Comparison of ENCODE assay signal across 24 cellular contexts in the genomic region with DNA sequence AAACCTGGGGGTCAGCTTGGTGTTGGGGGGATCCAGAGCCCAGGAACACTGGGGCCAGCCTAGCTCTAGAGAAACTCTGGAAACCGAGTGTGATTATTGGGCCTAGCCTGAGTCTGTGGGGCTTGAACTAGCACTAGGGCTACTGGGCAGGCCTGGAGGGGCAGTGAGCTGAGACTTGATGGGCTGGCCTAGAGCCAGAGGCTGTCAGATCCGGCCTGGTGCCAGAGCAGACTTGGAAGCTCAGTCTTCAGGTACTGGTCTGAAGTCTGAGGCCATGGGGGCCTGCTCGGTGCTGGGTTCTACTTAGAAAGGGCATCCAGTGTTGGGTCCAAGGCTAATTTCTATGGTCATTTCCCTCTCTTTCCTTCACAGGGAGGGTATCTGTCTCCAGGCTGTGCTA. TPM values are rescaled to one million over a fixed set of nuclear protein-coding genes. Genes with fewer than 3 reads are reported as not detected.
DNase-seq lines count a peak whose midpoint lies in the region; ATAC-seq, FAIRE-seq and TF ChIP-seq lines count a peak whose summit lies in the region.
"Had no signal": no experiment of that assay in that cellular context is flagged by ENCODE, and none has a peak within 500 bp of the region (broad histone marks: within the 10 kb centered on the region; RNA-seq: fewer than 3 reads in every experiment).

No MANE protein-coding gene starts in this region.

- WGBS in H1 (ENCODE audit: extremely low coverage in 1 of 2, insufficient coverage in 1 of 2, insufficient read length in 1 of 2, insufficient replicate concordance in 2 of 2, low coverage in 1 of 2, low lambda C conversion rate in 2 of 2, missing lambda C conversion rate in 1 of 2), 2 experiments, result 84% methylated on average over 3 of the region's 3 CpGs; no CpG with 5 or more reads in 1 of the 2 experiments
- no CpG with 5 or more reads among the region's 3 CpGs for WGBS in HepG2 (ENCODE audit: low lambda C conversion rate)

- intact Hi-C loops in HepG2 (cut with micrococcal nuclease; ENCODE audit: unreplicated experiment), result no loop called here

- H3K27ac ChIP-seq in H1 (ENCODE audit: low read depth, low read length), result no peak overlapping the region
- no peak overlapping the region for H3K27ac ChIP-seq in HepG2 (ENCODE audit: extremely low read length, insufficient read depth, low read length)
- no peak overlapping the region for H3K27ac ChIP-seq in RWPE1
- H3K27ac ChIP-seq: GM23248 had no signal

- TF ChIP-seq EP300 in H1 (IDR thresholded peaks at IDR 0.05; ENCODE audit: borderline replicate concordance in 1 of 2, low read depth in 2 of 2, low read length in 2 of 2) (no peak), HepG2 (IDR thresholded peaks at IDR 0.05; ENCODE audit: low read depth in 2 of 2, low read length in 2 of 2) (no peak), HepG2 (CRISPR knock-in tag; IDR thresholded peaks at IDR 0.05; ENCODE audit: borderline replicate concordance) (no peak)

- H2AFZ ChIP-seq in H1 (ENCODE audit: low read length), result no peak overlapping the region
- H2AFZ ChIP-seq in HepG2 (ENCODE audit: low read length), result no peak overlapping the region
- H2AFZ ChIP-seq: GM23248 had no signal

- H2BK15ac ChIP-seq in H1 (ENCODE audit: low read length), result no peak overlapping the region

- TF ChIP-seq POLR2A in H1 (IDR thresholded peaks at IDR 0.05; ENCODE audit: control extremely low read depth in 1 of 2, low read depth in 2 of 2, low read length in 2 of 2) (no peak), HepG2 (IDR thresholded peaks at IDR 0.05; ENCODE audit: insufficient read depth in 1 of 2, low read depth in 2 of 2, low read length in 2 of 2) (no peak)

- H3K4me3 ChIP-seq in H1 (ENCODE audit: extremely low read depth in 1 of 4, insufficient read depth in 2 of 4, low read depth in 3 of 4, low read length in 4 of 4) (no peak overlapping the region), HepG2 (replicated peaks in 1 of 3; ENCODE audit: insufficient read depth in 1 of 3, low read depth in 2 of 3, low read length in 3 of 3) (no peak overlapping the region)
- H3K4me3 ChIP-seq: GM23248 had no signal

- no peaks in the 10 kb centered on the region for H3K36me3 Mint-ChIP-seq in chondrocyte (ENCODE audit: low read depth)
- no peaks in the 10 kb centered on the region for H3K36me3 Mint-ChIP-seq in stimulated activated memory B cell treated with anti-CD40 and anti-IgM and Interleukin-4, amounts not matched to agents 10 μg/mL and 1 μg/mL and 100 μg/mL, for 72 hours
- H3K36me3 Mint-ChIP-seq: CD4-positive, alpha-beta memory T cell had no signal

- H3K23me2 ChIP-seq in H1 (ENCODE audit: low read depth, low read length), result no peaks in the 10 kb centered on the region

- no peak overlapping the region for H3K4me3 Mint-ChIP-seq in chondrocyte (ENCODE audit: unreplicated experiment)
- no peak overlapping the region for H3K4me3 Mint-ChIP-seq in stimulated activated memory B cell treated with anti-CD40 and anti-IgM and Interleukin-4, amounts not matched to agents 10 μg/mL and 1 μg/mL and 100 μg/mL, for 72 hours
- H3K4me3 Mint-ChIP-seq: CD4-positive, alpha-beta memory T cell; H9 had no signal

- no peaks in the 10 kb centered on the region for H3K79me1 ChIP-seq in H1 (ENCODE audit: low read depth, low read length)

- no peak overlapping the region for H2BK12ac ChIP-seq in H1 (ENCODE audit: low read depth, low read length)

- CTCF ChIA-PET in H1 (lab: Charles Lee; ENCODE audit: partially characterized antibody) (interaction anchor here (0.7 to 2.9 kb wide), 2 partner anchors 12 to 16 kb away, joined by 3 to 13 read pairs; no protein-coding TSS in a partner anchor), HepG2 (lab: Yijun Ruan, JAX; ENCODE audit: low intra/inter-chr PET ratio, low total read pairs) (no interaction called here), RWPE1 (lab: Yijun Ruan, JAX) (no interaction called here)

- H3K9me3 ChIP-seq in H1 (ENCODE audit: insufficient read depth in 2 of 2, low read depth in 1 of 2, low read length in 1 of 2) (no peaks in the 10 kb centered on the region), HepG2 (ENCODE audit: low read length) (no peaks in the 10 kb centered on the region)

- H4K5ac ChIP-seq in H1 (ENCODE audit: insufficient read length, low read depth, low read length), result no peak overlapping the region

- no peak overlapping the region for H3K56ac ChIP-seq in H1 (replicated peaks; ENCODE audit: insufficient read length, low read depth, low read length)

- FAIRE-seq in H1 (lab: Jason Lieb, UNC), result no peak
- no peak for FAIRE-seq in HepG2 (lab: Jason Lieb, UNC)
- FAIRE-seq: GM12891 had no signal

- H4K8ac ChIP-seq in H1 (ENCODE audit: extremely low read depth, insufficient read depth, low read length), result 0 out of 2 replicates have a peak overlapping the region, but pooled peaks have one; percentile 68

- no peak overlapping the region for H2AK5ac ChIP-seq in H1 (ENCODE audit: low read depth, low read length)

- H3K36me3 ChIP-seq in H1 (ENCODE audit: control insufficient read depth in 2 of 4, insufficient read depth in 4 of 4, low read length in 3 of 4) (no peaks in the 10 kb centered on the region), HepG2 (replicated peaks in 1 of 2; ENCODE audit: control insufficient read depth in 1 of 2, insufficient read depth in 2 of 2, low read length in 2 of 2) (no peaks in the 10 kb centered on the region)

- no peak overlapping the region for H3K27ac Mint-ChIP-seq in chondrocyte (ENCODE audit: unreplicated experiment)
- H3K27ac Mint-ChIP-seq in stimulated activated memory B cell treated with anti-CD40 and anti-IgM and Interleukin-4, amounts not matched to agents 10 μg/mL and 1 μg/mL and 100 μg/mL, for 72 hours, result no peak overlapping the region
- H3K27ac Mint-ChIP-seq: CD4-positive, alpha-beta memory T cell; H9 had no signal

- peak; percentile 62 for DNase-seq in chondrocyte (ENCODE audit: low spot score)
- DNase-seq in H1 (ENCODE audit: low read depth in 1 of 2, low spot score in 2 of 2), result no peak
- DNase-seq in HepG2 (ENCODE audit: low spot score), result no peak
- DNase-seq in retina, result no peak
- DNase-seq in RWPE1 (ENCODE audit: low spot score), result no peak
- DNase-seq: C1 segment of cervical spinal cord, Calu3, COR-L47, DMS53, DMS79 treated with DMSO at 0.1 percent for 48 hours, GF-D8, GM23248, H9 had no signal

- in situ Hi-C loops in HepG2 (cut with HindIII; ENCODE audit: extremely low pct_ligation_motif_present, low pct_unique_long_range_greater_than_20kb), result no loop called here

- H3K79me2 ChIP-seq in H1 (ENCODE audit: control insufficient read depth in 1 of 2, insufficient read depth in 2 of 2, low read length in 2 of 2), result no peaks in the 10 kb centered on the region
- no peaks in the 10 kb centered on the region for H3K79me2 ChIP-seq in HepG2 (ENCODE audit: insufficient read depth, low read length)

- no peak overlapping the region for H3K14ac ChIP-seq in H1 (ENCODE audit: insufficient read length)

- H3K4me2 ChIP-seq in H1 (ENCODE audit: insufficient read depth in 1 of 2, low read depth in 2 of 2, low read length in 2 of 2), result no peak overlapping the region
- H3K4me2 ChIP-seq in HepG2 (ENCODE audit: low read depth, low read length), result no peak overlapping the region

- H3K4me1 ChIP-seq in H1 (replicated peaks in 1 of 4; ENCODE audit: control insufficient read depth in 3 of 4, insufficient read depth in 4 of 4, low read length in 3 of 4) (no peaks in the 10 kb centered on the region), HepG2 (ENCODE audit: insufficient read depth, low read length) (no peaks in the 10 kb centered on the region)

- H3K27me3 Mint-ChIP-seq in chondrocyte (ENCODE audit: low read depth), result peaks cover 10% of the 10 kb centered on the region
- no peaks in the 10 kb centered on the region for H3K27me3 Mint-ChIP-seq in stimulated activated memory B cell treated with anti-CD40 and anti-IgM and Interleukin-4, amounts not matched to agents 10 μg/mL and 1 μg/mL and 100 μg/mL, for 72 hours
- H3K27me3 Mint-ChIP-seq: CD4-positive, alpha-beta memory T cell had no signal

- H3K27me3 ChIP-seq in H1 (replicated peaks in 1 of 4; ENCODE audit: control insufficient read depth in 3 of 4, extremely low read depth in 1 of 4, insufficient read depth in 3 of 4, low read length in 3 of 4) (no peaks in the 10 kb centered on the region), HepG2 (ENCODE audit: control insufficient read depth in 1 of 2, insufficient read depth in 2 of 2, low read length in 2 of 2) (no peaks in the 10 kb centered on the region)

- H2BK20ac ChIP-seq in H1 (ENCODE audit: low read length), result no peak overlapping the region

- H4K91ac ChIP-seq in H1 (replicated peaks; ENCODE audit: insufficient read length, low read length), result no peak overlapping the region

- H3K23ac ChIP-seq in H1 (ENCODE audit: insufficient read length), result no peak overlapping the region

- BruUV-seq in HepG2 (replicated peaks; lab: Mats Ljungman, UMichigan), result no TSS peak

- no peaks in the 10 kb centered on the region for H3K4me1 Mint-ChIP-seq in chondrocyte (ENCODE audit: low read depth)
- no peaks in the 10 kb centered on the region for H3K4me1 Mint-ChIP-seq in stimulated activated memory B cell treated with anti-CD40 and anti-IgM and Interleukin-4, amounts not matched to agents 10 μg/mL and 1 μg/mL and 100 μg/mL, for 72 hours
- H3K4me1 Mint-ChIP-seq: CD4-positive, alpha-beta memory T cell; H9 had no signal

- TF ChIP-seq RAD21 in H1 (IDR thresholded peaks at IDR 0.05 in 1 of 2, conservative IDR thresholded peaks at IDR 0.05 in 1 of 2; ENCODE audit: low read depth in 2 of 2, low read length in 2 of 2) (no peak), HepG2 (CRISPR knock-in tag; IDR thresholded peaks at IDR 0.05) (no peak)

- no peak for TF ChIP-seq CTCF in chondrocyte (IDR thresholded peaks at IDR 0.05)
- no peak for TF ChIP-seq CTCF in H1 (IDR thresholded peaks at IDR 0.05; ENCODE audit: control extremely low read depth in 1 of 3, insufficient read depth in 1 of 3, low read depth in 1 of 3, low read length in 3 of 3)
- TF ChIP-seq CTCF in HepG2 (CRISPR knock-in tag; IDR thresholded peaks at IDR 0.05), result no peak
- TF ChIP-seq CTCF in RWPE1 (conservative IDR thresholded peaks at IDR 0.05; ENCODE audit: low read depth), result no peak

- H3K18ac ChIP-seq in H1 (ENCODE audit: extremely low read depth, low read length), result no peak overlapping the region

- H3K9ac ChIP-seq in H1 (replicated peaks in 1 of 4; ENCODE audit: extremely low read depth in 1 of 4, low read depth in 3 of 4, low read length in 3 of 4) (no peak overlapping the region), HepG2 (ENCODE audit: insufficient read depth, low read depth, low read length) (no peak overlapping the region)
- H3K9ac ChIP-seq: GM23248 had no signal

- no peaks in the 10 kb centered on the region for H3K9me3 Mint-ChIP-seq in chondrocyte (ENCODE audit: low read depth)
- H3K9me3 Mint-ChIP-seq in stimulated activated memory B cell treated with anti-CD40 and anti-IgM and Interleukin-4, amounts not matched to agents 10 μg/mL and 1 μg/mL and 100 μg/mL, for 72 hours, result peaks cover 3% of the 10 kb centered on the region
- H3K9me3 Mint-ChIP-seq: H9 had no signal

- POLR2A ChIA-PET in H1 (lab: Charles Lee; ENCODE audit: partially characterized antibody), result no interaction called here
- POLR2A ChIA-PET in HepG2 (lab: Yijun Ruan, JAX), result no interaction called here
- POLR2A ChIA-PET in RWPE1 (lab: Yijun Ruan, JAX; ENCODE audit: low non-redundant PET), result no interaction called here

- no peak overlapping the region for H3K4ac ChIP-seq in H1 (replicated peaks; ENCODE audit: insufficient read length, low read depth, low read length)

- H2BK5ac ChIP-seq in H1 (ENCODE audit: low read depth, low read length), result no peak overlapping the region

- no peaks in the 10 kb centered on the region for H4K20me1 ChIP-seq in H1 (replicated peaks in 1 of 2; ENCODE audit: control insufficient read depth in 1 of 2, insufficient read depth in 2 of 2, low read length in 2 of 2)
- H4K20me1 ChIP-seq in HepG2 (ENCODE audit: insufficient read depth, low read length), result no peaks in the 10 kb centered on the region

- H2BK120ac ChIP-seq in H1 (replicated peaks; ENCODE audit: low read depth, low read length), result no peak overlapping the region

- ATAC-seq in HepG2 (no peak; the same call in 1 of the 3 replicates), GM18502 (IDR thresholded peaks at IDR 0.05; ENCODE audit: poor library complexity, unreplicated experiment) (no peak)
- ATAC-seq in stimulated activated memory B cell treated with anti-CD40 and anti-IgM and Interleukin-4, amounts not matched to agents 10 μg/mL and 1 μg/mL and 100 μg/mL, for 72 hours, result peak; percentile 39
- ATAC-seq: HCT116 had no signal

RNA-seq across cellular contexts. Expression of a gene that starts 2.7 kb away (rescaled TPM):
- total RNA-seq in chondrocyte (not detected in 3 replicates), HepG2 (2016; rRNA removed; fragmentation: Illumina TruSeq; extraction: Trizol) (not detected in 2 replicates)
- total RNA-seq in H1 (2021; fragmentation: NEBNext Ultra II Directional; extraction: Animal tissue kit (Norgen Biotek cat#: 25700)), result not detected in 2 replicates
- polyA plus RNA-seq in H1 (2011; rRNA removed) (not detected in 2 replicates), HepG2 (2011; rRNA removed) (not detected in 2 replicates)
- not detected for polyA plus RNA-seq in H1 (2011; cell fraction: cytosol; rRNA removed)
- not detected for polyA plus RNA-seq in H1 (2011; cell fraction: nucleus; rRNA removed)
- polyA plus RNA-seq in H1 (2012, experiment 1 of 2), result not detected in 4 replicates
- polyA plus RNA-seq in H1 (2012, experiment 2 of 2), result not detected
- not detected for polyA plus RNA-seq in H1 (2013, experiment 1 of 2)
- not detected for polyA plus RNA-seq in H1 (2013, experiment 2 of 2)
- not detected in 2 replicates for polyA minus RNA-seq in H1 (2011; rRNA and poly(A)+ RNA removed)
- not detected for polyA minus RNA-seq in H1 (2011; cell fraction: cytosol; rRNA and poly(A)+ RNA removed)
- not detected for polyA minus RNA-seq in H1 (2011; cell fraction: nucleus; rRNA and poly(A)+ RNA removed)
- total RNA-seq in HepG2 (2016; cell fraction: cytosol; rRNA removed; fragmentation: Illumina TruSeq; extraction: Trizol; ENCODE audit: low read depth), result not detected in 2 replicates
- total RNA-seq in HepG2 (2016; cell fraction: insoluble cytoplasmic fraction; rRNA removed; fragmentation: Illumina TruSeq; extraction: Trizol), result not detected in 2 replicates
- not detected in 2 replicates for total RNA-seq in HepG2 (2016; cell fraction: membrane; rRNA removed; fragmentation: Illumina TruSeq; extraction: Trizol)
- total RNA-seq in HepG2 (2016; cell fraction: nucleus; rRNA removed; fragmentation: Illumina TruSeq; extraction: Trizol), result not detected in 2 replicates
- not detected in 2 replicates for polyA plus RNA-seq in HepG2 (2011; cell fraction: cytosol; rRNA removed)
- not detected in 2 replicates for polyA plus RNA-seq in HepG2 (2011; cell fraction: nucleus; rRNA removed)
- polyA plus RNA-seq in HepG2 (2012), result not detected in 2 replicates
- polyA plus RNA-seq in HepG2 (2016; cell fraction: cytosol; fragmentation: Illumina TruSeq; extraction: Trizol; ENCODE audit: low read depth), result not detected in 2 replicates
- not detected in 2 replicates for polyA plus RNA-seq in HepG2 (2016; cell fraction: insoluble cytoplasmic fraction; fragmentation: Illumina TruSeq; extraction: Trizol; ENCODE audit: low read depth)
- polyA plus RNA-seq in HepG2 (2016; cell fraction: membrane; fragmentation: Illumina TruSeq; extraction: Trizol; ENCODE audit: low read depth), result not detected in 2 replicates
- not detected in 2 replicates for polyA plus RNA-seq in HepG2 (2016; cell fraction: nucleus; fragmentation: Illumina TruSeq; extraction: Trizol; ENCODE audit: insufficient read depth, low read depth)
- polyA minus RNA-seq in HepG2 (2011; rRNA and poly(A)+ RNA removed; ENCODE audit: low replicate concordance), result not detected in 2 replicates
- polyA minus RNA-seq in HepG2 (2011; cell fraction: cytosol; rRNA and poly(A)+ RNA removed), result not detected in 2 replicates
- not detected in 2 replicates for polyA minus RNA-seq in HepG2 (2011; cell fraction: nucleus; rRNA and poly(A)+ RNA removed)
- total RNA-seq: A172; A673; Calu3; CD4-positive, alpha-beta memory T cell; Daoy; G401; GM23248; H4; H9 had no signal
- polyA plus RNA-seq: BJ; CD4-positive, alpha-beta memory T cell; GM23248 had no signal

RNA-seq across cellular contexts. Expression of a gene that starts 25.2 kb away (rescaled TPM):
- total RNA-seq in chondrocyte (not detected in 3 replicates), HepG2 (2016; rRNA removed; fragmentation: Illumina TruSeq; extraction: Trizol) (not detected in 2 replicates)
- not detected in 2 replicates for total RNA-seq in H1 (2021; fragmentation: NEBNext Ultra II Directional; extraction: Animal tissue kit (Norgen Biotek cat#: 25700))
- polyA plus RNA-seq in H1 (2011; rRNA removed) (not detected in 2 replicates), HepG2 (2011; rRNA removed) (not detected in 2 replicates)
- polyA plus RNA-seq in H1 (2011; cell fraction: cytosol; rRNA removed), result not detected
- polyA plus RNA-seq in H1 (2011; cell fraction: nucleus; rRNA removed), result not detected
- not detected in 4 replicates for polyA plus RNA-seq in H1 (2012, experiment 1 of 2)
- not detected for polyA plus RNA-seq in H1 (2012, experiment 2 of 2)
- polyA plus RNA-seq in H1 (2013, experiment 1 of 2), result not detected
- not detected for polyA plus RNA-seq in H1 (2013, experiment 2 of 2)
- polyA minus RNA-seq in H1 (2011; rRNA and poly(A)+ RNA removed), result not detected in 2 replicates
- not detected for polyA minus RNA-seq in H1 (2011; cell fraction: cytosol; rRNA and poly(A)+ RNA removed)
- not detected for polyA minus RNA-seq in H1 (2011; cell fraction: nucleus; rRNA and poly(A)+ RNA removed)
- total RNA-seq in HepG2 (2016; cell fraction: cytosol; rRNA removed; fragmentation: Illumina TruSeq; extraction: Trizol; ENCODE audit: low read depth), result not detected in 2 replicates
- total RNA-seq in HepG2 (2016; cell fraction: insoluble cytoplasmic fraction; rRNA removed; fragmentation: Illumina TruSeq; extraction: Trizol), result not detected in 2 replicates
- total RNA-seq in HepG2 (2016; cell fraction: membrane; rRNA removed; fragmentation: Illumina TruSeq; extraction: Trizol), result not detected in 2 replicates
- total RNA-seq in HepG2 (2016; cell fraction: nucleus; rRNA removed; fragmentation: Illumina TruSeq; extraction: Trizol), result not detected in 2 replicates
- polyA plus RNA-seq in HepG2 (2011; cell fraction: cytosol; rRNA removed), result not detected in 2 replicates
- polyA plus RNA-seq in HepG2 (2011; cell fraction: nucleus; rRNA removed), result not detected in 2 replicates
- polyA plus RNA-seq in HepG2 (2012), result not detected in 2 replicates
- polyA plus RNA-seq in HepG2 (2016; cell fraction: cytosol; fragmentation: Illumina TruSeq; extraction: Trizol; ENCODE audit: low read depth), result not detected in 2 replicates
- polyA plus RNA-seq in HepG2 (2016; cell fraction: insoluble cytoplasmic fraction; fragmentation: Illumina TruSeq; extraction: Trizol; ENCODE audit: low read depth), result not detected in 2 replicates
- not detected in 2 replicates for polyA plus RNA-seq in HepG2 (2016; cell fraction: membrane; fragmentation: Illumina TruSeq; extraction: Trizol; ENCODE audit: low read depth)
- polyA plus RNA-seq in HepG2 (2016; cell fraction: nucleus; fragmentation: Illumina TruSeq; extraction: Trizol; ENCODE audit: insufficient read depth, low read depth), result not detected in 2 replicates
- polyA minus RNA-seq in HepG2 (2011; rRNA and poly(A)+ RNA removed; ENCODE audit: low replicate concordance), result not detected in 2 replicates
- not detected in 2 replicates for polyA minus RNA-seq in HepG2 (2011; cell fraction: cytosol; rRNA and poly(A)+ RNA removed)
- polyA minus RNA-seq in HepG2 (2011; cell fraction: nucleus; rRNA and poly(A)+ RNA removed), result not detected in 2 replicates
- total RNA-seq: A172; A673; Calu3; CD4-positive, alpha-beta memory T cell; Daoy; G401; GM23248; H4; H9 had no signal
- polyA plus RNA-seq: BJ; CD4-positive, alpha-beta memory T cell; GM23248 had no signal
